Comparison of ENCODE assay signal across 1 cellular context in the genomic region with DNA sequence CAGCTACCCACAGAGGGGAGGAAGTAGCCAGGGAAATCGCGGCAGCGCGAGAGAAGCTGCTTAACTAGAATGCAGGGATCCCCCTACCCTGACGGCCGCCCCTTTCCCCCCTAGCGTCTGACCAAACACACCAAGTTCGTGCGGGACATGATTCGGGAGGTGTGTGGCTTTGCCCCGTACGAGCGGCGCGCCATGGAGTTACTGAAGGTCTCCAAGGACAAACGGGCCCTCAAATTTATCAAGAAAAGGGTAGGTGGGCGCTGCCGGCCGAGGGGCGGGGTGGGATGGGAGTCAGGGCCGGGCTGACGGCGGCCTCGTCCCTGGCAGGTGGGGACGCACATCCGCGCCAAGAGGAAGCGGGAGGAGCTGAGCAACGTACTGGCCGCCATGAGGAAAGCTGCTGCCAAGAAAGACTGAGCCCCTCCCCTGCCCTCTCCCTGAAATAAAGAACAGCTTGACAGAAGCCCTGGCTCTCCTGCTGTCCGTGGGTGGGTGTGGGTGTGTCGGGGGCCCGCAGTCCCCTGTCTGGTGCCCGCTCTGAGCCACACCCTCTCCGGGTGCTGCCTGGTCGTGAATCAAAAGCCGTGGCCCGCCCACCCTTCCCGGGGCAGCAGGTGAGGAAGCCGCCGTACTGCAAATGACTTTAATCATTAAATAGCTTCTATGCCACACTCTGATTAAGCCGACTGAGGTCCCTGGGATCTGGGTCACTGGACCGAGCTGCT.
TF ChIP-seq lines count a peak whose summit lies in the region.

No MANE protein-coding gene starts in this region.

TF ChIP-seq in SK-N-SH treated with all-trans-retinoic acid at 6 μM for 48 hours, 23 proteins besides CTCF, POLR2A, EP300 and RAD21 (continued from another document):
- TF ChIP-seq, protein P1, sequence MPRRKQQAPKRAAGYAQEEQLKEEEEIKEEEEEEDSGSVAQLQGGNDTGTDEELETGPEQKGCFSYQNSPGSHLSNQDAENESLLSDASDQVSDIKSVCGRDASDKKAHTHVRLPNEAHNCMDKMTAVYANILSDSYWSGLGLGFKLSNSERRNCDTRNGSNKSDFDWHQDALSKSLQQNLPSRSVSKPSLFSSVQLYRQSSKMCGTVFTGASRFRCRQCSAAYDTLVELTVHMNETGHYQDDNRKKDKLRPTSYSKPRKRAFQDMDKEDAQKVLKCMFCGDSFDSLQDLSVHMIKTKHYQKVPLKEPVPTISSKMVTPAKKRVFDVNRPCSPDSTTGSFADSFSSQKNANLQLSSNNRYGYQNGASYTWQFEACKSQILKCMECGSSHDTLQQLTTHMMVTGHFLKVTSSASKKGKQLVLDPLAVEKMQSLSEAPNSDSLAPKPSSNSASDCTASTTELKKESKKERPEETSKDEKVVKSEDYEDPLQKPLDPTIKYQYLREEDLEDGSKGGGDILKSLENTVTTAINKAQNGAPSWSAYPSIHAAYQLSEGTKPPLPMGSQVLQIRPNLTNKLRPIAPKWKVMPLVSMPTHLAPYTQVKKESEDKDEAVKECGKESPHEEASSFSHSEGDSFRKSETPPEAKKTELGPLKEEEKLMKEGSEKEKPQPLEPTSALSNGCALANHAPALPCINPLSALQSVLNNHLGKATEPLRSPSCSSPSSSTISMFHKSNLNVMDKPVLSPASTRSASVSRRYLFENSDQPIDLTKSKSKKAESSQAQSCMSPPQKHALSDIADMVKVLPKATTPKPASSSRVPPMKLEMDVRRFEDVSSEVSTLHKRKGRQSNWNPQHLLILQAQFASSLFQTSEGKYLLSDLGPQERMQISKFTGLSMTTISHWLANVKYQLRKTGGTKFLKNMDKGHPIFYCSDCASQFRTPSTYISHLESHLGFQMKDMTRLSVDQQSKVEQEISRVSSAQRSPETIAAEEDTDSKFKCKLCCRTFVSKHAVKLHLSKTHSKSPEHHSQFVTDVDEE (CRISPR knock-in tag; IDR thresholded peaks at IDR 0.05), result no peak
- no peak for TF ChIP-seq SNAI2 (CRISPR knock-in tag; IDR thresholded peaks at IDR 0.05)
- no peak for TF ChIP-seq PPARA (CRISPR knock-in tag; IDR thresholded peaks at IDR 0.05; ENCODE audit: borderline replicate concordance)
- TF ChIP-seq, protein P2, sequence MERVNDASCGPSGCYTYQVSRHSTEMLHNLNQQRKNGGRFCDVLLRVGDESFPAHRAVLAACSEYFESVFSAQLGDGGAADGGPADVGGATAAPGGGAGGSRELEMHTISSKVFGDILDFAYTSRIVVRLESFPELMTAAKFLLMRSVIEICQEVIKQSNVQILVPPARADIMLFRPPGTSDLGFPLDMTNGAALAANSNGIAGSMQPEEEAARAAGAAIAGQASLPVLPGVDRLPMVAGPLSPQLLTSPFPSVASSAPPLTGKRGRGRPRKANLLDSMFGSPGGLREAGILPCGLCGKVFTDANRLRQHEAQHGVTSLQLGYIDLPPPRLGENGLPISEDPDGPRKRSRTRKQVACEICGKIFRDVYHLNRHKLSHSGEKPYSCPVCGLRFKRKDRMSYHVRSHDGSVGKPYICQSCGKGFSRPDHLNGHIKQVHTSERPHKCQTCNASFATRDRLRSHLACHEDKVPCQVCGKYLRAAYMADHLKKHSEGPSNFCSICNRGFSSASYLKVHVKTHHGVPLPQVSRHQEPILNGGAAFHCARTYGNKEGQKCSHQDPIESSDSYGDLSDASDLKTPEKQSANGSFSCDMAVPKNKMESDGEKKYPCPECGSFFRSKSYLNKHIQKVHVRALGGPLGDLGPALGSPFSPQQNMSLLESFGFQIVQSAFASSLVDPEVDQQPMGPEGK (CRISPR knock-in tag; IDR thresholded peaks at IDR 0.05; ENCODE audit: borderline replicate concordance), result no peak
- TF ChIP-seq ARNTL (CRISPR knock-in tag; IDR thresholded peaks at IDR 0.05; ENCODE audit: borderline replicate concordance, low read depth), result no peak
- TF ChIP-seq OSR1 (CRISPR knock-in tag; IDR thresholded peaks at IDR 0.05), result no peak
- TF ChIP-seq, protein P3, sequence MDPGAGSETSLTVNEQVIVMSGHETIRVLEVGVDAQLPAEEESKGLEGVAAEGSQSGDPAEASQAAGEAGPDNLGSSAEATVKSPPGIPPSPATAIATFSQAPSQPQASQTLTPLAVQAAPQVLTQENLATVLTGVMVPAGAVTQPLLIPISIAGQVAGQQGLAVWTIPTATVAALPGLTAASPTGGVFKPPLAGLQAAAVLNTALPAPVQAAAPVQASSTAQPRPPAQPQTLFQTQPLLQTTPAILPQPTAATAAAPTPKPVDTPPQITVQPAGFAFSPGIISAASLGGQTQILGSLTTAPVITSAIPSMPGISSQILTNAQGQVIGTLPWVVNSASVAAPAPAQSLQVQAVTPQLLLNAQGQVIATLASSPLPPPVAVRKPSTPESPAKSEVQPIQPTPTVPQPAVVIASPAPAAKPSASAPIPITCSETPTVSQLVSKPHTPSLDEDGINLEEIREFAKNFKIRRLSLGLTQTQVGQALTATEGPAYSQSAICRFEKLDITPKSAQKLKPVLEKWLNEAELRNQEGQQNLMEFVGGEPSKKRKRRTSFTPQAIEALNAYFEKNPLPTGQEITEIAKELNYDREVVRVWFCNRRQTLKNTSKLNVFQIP (CRISPR knock-in tag; IDR thresholded peaks at IDR 0.05; ENCODE audit: borderline replicate concordance, low read depth), result no peak
- TF ChIP-seq ZNF8 (CRISPR knock-in tag; IDR thresholded peaks at IDR 0.05), result no peak
- no peak for TF ChIP-seq ZFP30 (CRISPR knock-in tag; IDR thresholded peaks at IDR 0.05)
- TF ChIP-seq TCF4 (CRISPR knock-in tag; IDR thresholded peaks at IDR 0.05; ENCODE audit: borderline replicate concordance), result no peak
- TF ChIP-seq CSDC2 (CRISPR knock-in tag; IDR thresholded peaks at IDR 0.05), result no peak
- no peak for TF ChIP-seq RARB (CRISPR knock-in tag; IDR thresholded peaks at IDR 0.05)
- TF ChIP-seq ZNF70 (CRISPR knock-in tag; IDR thresholded peaks at IDR 0.05), result no peak
- TF ChIP-seq ISL1 (CRISPR knock-in tag; IDR thresholded peaks at IDR 0.05), result no peak
TF ChIP-seq in SK-N-SH treated with all-trans-retinoic acid at 6 μM for 48 hours: peak in this region for 0.
